1 cellular context compared by ENCODE assay signal in the genomic region with DNA sequence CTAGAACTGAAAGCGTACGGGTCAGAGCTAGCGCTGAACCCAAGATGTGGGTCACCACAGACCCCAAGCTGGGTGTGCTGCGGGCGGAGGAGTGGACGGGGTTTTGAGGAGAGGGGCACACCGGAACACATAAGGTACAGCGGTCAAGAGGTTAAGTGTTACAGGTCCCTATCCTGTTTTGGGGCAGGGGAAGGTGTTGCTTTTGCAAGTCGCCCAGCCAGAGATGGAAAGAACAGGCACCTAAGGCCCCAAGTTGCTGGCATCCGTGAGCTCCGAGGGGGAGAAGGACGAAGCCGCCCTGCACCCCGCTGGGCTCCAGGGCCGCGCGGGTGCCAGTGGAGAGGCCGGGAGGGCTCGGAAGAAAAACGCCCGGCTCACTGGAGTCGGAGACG.
TF ChIP-seq lines count a peak whose summit lies in the region.

No MANE protein-coding gene starts in this region.

TF ChIP-seq in IMR-90, 13 proteins besides CTCF, POLR2A, EP300 and RAD21:
- TF ChIP-seq RCOR1 (IDR thresholded peaks at IDR 0.05; ENCODE audit: insufficient replicate concordance, low read length) (no peak), NFE2L2 (IDR thresholded peaks at IDR 0.05; ENCODE audit: low read depth, low read length) (no peak), SMC3 (IDR thresholded peaks at IDR 0.05; ENCODE audit: low read depth, low read length) (no peak), FOS (IDR thresholded peaks at IDR 0.05; ENCODE audit: low read depth, low read length) (no peak), BHLHE40 (IDR thresholded peaks at IDR 0.05; ENCODE audit: low read depth, low read length) (no peak), MAFK (IDR thresholded peaks at IDR 0.05; ENCODE audit: low read depth, low read length) (no peak)
- TF ChIP-seq, protein P1, sequence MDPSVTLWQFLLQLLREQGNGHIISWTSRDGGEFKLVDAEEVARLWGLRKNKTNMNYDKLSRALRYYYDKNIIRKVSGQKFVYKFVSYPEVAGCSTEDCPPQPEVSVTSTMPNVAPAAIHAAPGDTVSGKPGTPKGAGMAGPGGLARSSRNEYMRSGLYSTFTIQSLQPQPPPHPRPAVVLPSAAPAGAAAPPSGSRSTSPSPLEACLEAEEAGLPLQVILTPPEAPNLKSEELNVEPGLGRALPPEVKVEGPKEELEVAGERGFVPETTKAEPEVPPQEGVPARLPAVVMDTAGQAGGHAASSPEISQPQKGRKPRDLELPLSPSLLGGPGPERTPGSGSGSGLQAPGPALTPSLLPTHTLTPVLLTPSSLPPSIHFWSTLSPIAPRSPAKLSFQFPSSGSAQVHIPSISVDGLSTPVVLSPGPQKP (IDR thresholded peaks at IDR 0.05; ENCODE audit: borderline replicate concordance, low read depth, low read length), result no peak
